25 cellular contexts compared by ENCODE assay signal in genomic region chr1:235145639-235146038, GRCh38.
"Had no signal": no experiment of that assay in that cellular context is flagged by ENCODE, and none has a peak within 500 bp of the region (broad histone marks: within the 10 kb centered on the region; RNA-seq: fewer than 3 reads in every experiment).

No MANE protein-coding gene starts in this region.

- H3K4me3 Mint-ChIP-seq: dendritic cell treated with granulocyte-macrophage colony-stimulating factor and Interleukin-4, amounts not matched to agents 40 ng/mL and 50 ng/mL, for 4 days; effector memory CD8-positive, alpha-beta T cell; immature natural killer cell; mesothelial cell of epicardium; naive B cell had no signal

- ATAC-seq: effector memory CD8-positive, alpha-beta T cell; foreskin keratinocyte; gastroesophageal sphincter; heart left ventricle; left colon; left lung; left ventricle myocardium superior; lower lobe of right lung; mucosa of descending colon had no signal

- H3K4me2 ChIP-seq: hepatocyte had no signal

- H3K27me3 ChIP-seq: colonic mucosa, esophagus muscularis mucosa, foreskin keratinocyte, gastroesophageal sphincter, heart left ventricle, hepatocyte, left lung had no signal

- H3K9me3 ChIP-seq: colonic mucosa, esophagus muscularis mucosa, gastroesophageal sphincter, heart left ventricle, left lung, lower lobe of right lung, mucosa of descending colon had no signal

- H3K79me2 ChIP-seq: hepatocyte had no signal

- H3K27ac ChIP-seq: colonic mucosa, esophagus muscularis mucosa, foreskin keratinocyte, gastroesophageal sphincter, heart left ventricle, hepatocyte, left lung, lower lobe of right lung had no signal

- FAIRE-seq: endothelial cell of umbilical vein, frontal cortex, kidney had no signal

- H3K4me1 ChIP-seq: colonic mucosa, esophagus muscularis mucosa, foreskin keratinocyte, gastroesophageal sphincter, heart left ventricle, left lung, lower lobe of right lung had no signal

- H3K4me3 ChIP-seq: colonic mucosa, esophagus muscularis mucosa, gastroesophageal sphincter, heart left ventricle, hepatocyte, left lung, lower lobe of right lung, mucosa of descending colon had no signal

- H2AFZ ChIP-seq: hepatocyte had no signal

- H3K27me3 Mint-ChIP-seq: dendritic cell treated with granulocyte-macrophage colony-stimulating factor and Interleukin-4, amounts not matched to agents 40 ng/mL and 50 ng/mL, for 4 days; effector memory CD8-positive, alpha-beta T cell; naive B cell had no signal

- H3K27ac Mint-ChIP-seq: dendritic cell treated with granulocyte-macrophage colony-stimulating factor and Interleukin-4, amounts not matched to agents 40 ng/mL and 50 ng/mL, for 4 days; mesothelial cell of epicardium had no signal

- DNase-seq: colonic mucosa; cortex of kidney; effector CD8-positive, alpha-beta T cell; effector memory CD8-positive, alpha-beta T cell; foreskin keratinocyte; heart left ventricle; hypothalamus; immature natural killer cell; islet precursor cell; kidney; kidney glomerular epithelial cell; left colon; left lung; left ventricle myocardium superior; lower lobe of right lung; mesenchymal stem cell; mucosa of descending colon; naive B cell had no signal

- H3K4me1 Mint-ChIP-seq: mesothelial cell of epicardium had no signal

- H3K9me3 Mint-ChIP-seq: dendritic cell treated with granulocyte-macrophage colony-stimulating factor and Interleukin-4, amounts not matched to agents 40 ng/mL and 50 ng/mL, for 4 days; effector memory CD8-positive, alpha-beta T cell; immature natural killer cell; mesothelial cell of epicardium; naive B cell had no signal

- H3K36me3 ChIP-seq: colonic mucosa had no signal
